ENCODE assay signal across 37 cellular contexts in genomic region chrX:73823473-73824004, GRCh38. TPM values are rescaled to one million over a fixed set of nuclear protein-coding genes. Genes with fewer than 3 reads are reported as not detected.
"Had no signal": no experiment of that assay in that cellular context is flagged by ENCODE, and none has a peak within 500 bp of the region (broad histone marks: within the 10 kb centered on the region; RNA-seq: fewer than 3 reads in every experiment).

No MANE protein-coding gene starts in this region.

- H3K27me3 ChIP-seq: MG63 had no signal

- DNase-seq: Kasumi-1, MG63, MM.1S, MV-4-11, NCI-H1048, NCI-H1092, NCI-H1092 treated with DMSO at 0.1 percent for 48 hours, NCI-H1105, NCI-H1105 treated with DMSO at 0.1 percent for 48 hours, NCI-H1417, NCI-H1417 treated with DMSO at 0.1 percent for 48 hours, NCI-H1436, NCI-H146, NCI-H1694, NCI-H1694 treated with DMSO at 0.1 percent for 48 hours, NCI-H187, NCI-H187 treated with DMSO at 0.1 percent for 48 hours, NCI-H1930, NCI-H2029, NCI-H2029 treated with DMSO at 0.1 percent for 48 hours, NCI-H2081, NCI-H2081 treated with DMSO at 0.1 percent for 48 hours, NCI-H2107, NCI-H2171, NCI-H2171 treated with DMSO at 0.1 percent for 48 hours, NCI-H2227 treated with DMSO at 0.1 percent for 48 hours, NCI-H226, NCI-H345, NCI-H446, NCI-H446 treated with DMSO at 0.1 percent for 48 hours, NCI-H510A, NCI-H510A treated with DMSO at 0.1 percent for 48 hours, NCI-H524, NCI-H524 treated with DMSO at 0.1 percent for 48 hours, NCI-H526 had no signal

- H3K9me3 ChIP-seq: MG63 had no signal

- H3K4me3 ChIP-seq: MG63 had no signal

- H3K36me3 ChIP-seq: MG63 had no signal

RNA-seq across cellular contexts. Expression of gene XIST, which starts 29.0 kb away (rescaled TPM):
- total RNA-seq: M059J, NCI-H460 had no signal
